In genomic region chr15:67120839-67121540, GRCh38 we compare ENCODE assay signal across 1 cellular context.
TF ChIP-seq lines count a peak whose summit lies in the region.

No MANE protein-coding gene starts in this region.

TF ChIP-seq in WTC11, 78 proteins besides CTCF, POLR2A, EP300 and RAD21 (continued from another document):
- TF ChIP-seq, protein P1, sequence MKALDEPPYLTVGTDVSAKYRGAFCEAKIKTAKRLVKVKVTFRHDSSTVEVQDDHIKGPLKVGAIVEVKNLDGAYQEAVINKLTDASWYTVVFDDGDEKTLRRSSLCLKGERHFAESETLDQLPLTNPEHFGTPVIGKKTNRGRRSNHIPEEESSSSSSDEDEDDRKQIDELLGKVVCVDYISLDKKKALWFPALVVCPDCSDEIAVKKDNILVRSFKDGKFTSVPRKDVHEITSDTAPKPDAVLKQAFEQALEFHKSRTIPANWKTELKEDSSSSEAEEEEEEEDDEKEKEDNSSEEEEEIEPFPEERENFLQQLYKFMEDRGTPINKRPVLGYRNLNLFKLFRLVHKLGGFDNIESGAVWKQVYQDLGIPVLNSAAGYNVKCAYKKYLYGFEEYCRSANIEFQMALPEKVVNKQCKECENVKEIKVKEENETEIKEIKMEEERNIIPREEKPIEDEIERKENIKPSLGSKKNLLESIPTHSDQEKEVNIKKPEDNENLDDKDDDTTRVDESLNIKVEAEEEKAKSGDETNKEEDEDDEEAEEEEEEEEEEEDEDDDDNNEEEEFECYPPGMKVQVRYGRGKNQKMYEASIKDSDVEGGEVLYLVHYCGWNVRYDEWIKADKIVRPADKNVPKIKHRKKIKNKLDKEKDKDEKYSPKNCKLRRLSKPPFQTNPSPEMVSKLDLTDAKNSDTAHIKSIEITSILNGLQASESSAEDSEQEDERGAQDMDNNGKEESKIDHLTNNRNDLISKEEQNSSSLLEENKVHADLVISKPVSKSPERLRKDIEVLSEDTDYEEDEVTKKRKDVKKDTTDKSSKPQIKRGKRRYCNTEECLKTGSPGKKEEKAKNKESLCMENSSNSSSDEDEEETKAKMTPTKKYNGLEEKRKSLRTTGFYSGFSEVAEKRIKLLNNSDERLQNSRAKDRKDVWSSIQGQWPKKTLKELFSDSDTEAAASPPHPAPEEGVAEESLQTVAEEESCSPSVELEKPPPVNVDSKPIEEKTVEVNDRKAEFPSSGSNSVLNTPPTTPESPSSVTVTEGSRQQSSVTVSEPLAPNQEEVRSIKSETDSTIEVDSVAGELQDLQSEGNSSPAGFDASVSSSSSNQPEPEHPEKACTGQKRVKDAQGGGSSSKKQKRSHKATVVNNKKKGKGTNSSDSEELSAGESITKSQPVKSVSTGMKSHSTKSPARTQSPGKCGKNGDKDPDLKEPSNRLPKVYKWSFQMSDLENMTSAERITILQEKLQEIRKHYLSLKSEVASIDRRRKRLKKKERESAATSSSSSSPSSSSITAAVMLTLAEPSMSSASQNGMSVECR (CRISPR knock-in tag; IDR thresholded peaks at IDR 0.05; ENCODE audit: borderline replicate concordance), result no peak
- TF ChIP-seq, protein P2, sequence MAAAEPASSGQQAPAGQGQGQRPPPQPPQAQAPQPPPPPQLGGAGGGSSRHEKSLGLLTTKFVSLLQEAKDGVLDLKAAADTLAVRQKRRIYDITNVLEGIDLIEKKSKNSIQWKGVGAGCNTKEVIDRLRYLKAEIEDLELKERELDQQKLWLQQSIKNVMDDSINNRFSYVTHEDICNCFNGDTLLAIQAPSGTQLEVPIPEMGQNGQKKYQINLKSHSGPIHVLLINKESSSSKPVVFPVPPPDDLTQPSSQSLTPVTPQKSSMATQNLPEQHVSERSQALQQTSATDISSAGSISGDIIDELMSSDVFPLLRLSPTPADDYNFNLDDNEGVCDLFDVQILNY (CRISPR knock-in tag; IDR thresholded peaks at IDR 0.05), result no peak
- TF ChIP-seq, protein P3, sequence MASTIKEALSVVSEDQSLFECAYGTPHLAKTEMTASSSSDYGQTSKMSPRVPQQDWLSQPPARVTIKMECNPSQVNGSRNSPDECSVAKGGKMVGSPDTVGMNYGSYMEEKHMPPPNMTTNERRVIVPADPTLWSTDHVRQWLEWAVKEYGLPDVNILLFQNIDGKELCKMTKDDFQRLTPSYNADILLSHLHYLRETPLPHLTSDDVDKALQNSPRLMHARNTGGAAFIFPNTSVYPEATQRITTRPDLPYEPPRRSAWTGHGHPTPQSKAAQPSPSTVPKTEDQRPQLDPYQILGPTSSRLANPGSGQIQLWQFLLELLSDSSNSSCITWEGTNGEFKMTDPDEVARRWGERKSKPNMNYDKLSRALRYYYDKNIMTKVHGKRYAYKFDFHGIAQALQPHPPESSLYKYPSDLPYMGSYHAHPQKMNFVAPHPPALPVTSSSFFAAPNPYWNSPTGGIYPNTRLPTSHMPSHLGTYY (CRISPR knock-in tag; IDR thresholded peaks at IDR 0.05), result no peak
